ENCODE assay signal across 29 cellular contexts in the genomic region with DNA sequence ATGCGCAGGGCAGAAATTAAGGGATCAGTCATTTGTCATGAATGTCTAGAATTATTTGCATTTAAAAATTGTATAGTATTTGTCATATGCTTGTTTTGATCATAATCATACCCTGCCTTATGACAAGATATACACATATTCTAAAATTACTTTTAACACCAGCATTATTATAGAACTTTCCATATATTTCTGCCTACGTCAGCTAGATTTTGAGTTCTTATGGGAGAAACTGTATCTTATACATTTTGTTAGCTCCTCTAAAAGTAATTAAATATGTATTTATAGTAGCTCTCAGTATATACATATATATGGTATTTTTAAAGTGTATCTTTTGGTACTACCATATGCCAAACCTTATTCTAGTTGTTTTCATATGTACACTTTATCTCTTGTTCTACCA.
"Had no signal": no experiment of that assay in that cellular context is flagged by ENCODE, and none has a peak within 500 bp of the region (broad histone marks: within the 10 kb centered on the region; RNA-seq: fewer than 3 reads in every experiment).

No MANE protein-coding gene starts in this region.

- FAIRE-seq: endometrium, endothelial cell of umbilical vein, frontal cortex had no signal

- H3K79me2 ChIP-seq: hepatocyte had no signal

- H3K36me3 ChIP-seq: colonic mucosa, esophagus muscularis mucosa, esophagus squamous epithelium, gastrocnemius medialis, gastroesophageal sphincter, heart left ventricle, heart right ventricle had no signal

- H3K4me2 ChIP-seq: hepatocyte had no signal

- H3K9me3 Mint-ChIP-seq: endodermal cell had no signal

- DNase-seq: colonic mucosa; cortex of kidney; dermis blood vessel endothelial cell; dorsolateral prefrontal cortex; effector CD4-positive, alpha-beta T cell; effector CD8-positive, alpha-beta T cell; effector memory CD4-positive, alpha-beta T cell; effector memory CD8-positive, alpha-beta T cell; endodermal cell; erythroblast; esophagus squamous epithelium; foreskin fibroblast; foreskin keratinocyte; foreskin melanocyte; gastrocnemius medialis; glutamatergic neuron; head of caudate nucleus; heart left ventricle; heart right ventricle had no signal

- H3K27ac ChIP-seq: colonic mucosa, coronary artery, dorsolateral prefrontal cortex, epithelial cell of prostate, esophagus muscularis mucosa, esophagus squamous epithelium, foreskin keratinocyte, gastrocnemius medialis, gastroesophageal sphincter, heart left ventricle, heart right ventricle, hepatocyte had no signal

- H3K9me3 ChIP-seq: colonic mucosa, esophagus muscularis mucosa, esophagus squamous epithelium, gastrocnemius medialis had no signal

- H3K27me3 ChIP-seq: colonic mucosa, dorsolateral prefrontal cortex, esophagus muscularis mucosa, esophagus squamous epithelium, foreskin keratinocyte, gastrocnemius medialis, gastroesophageal sphincter, heart left ventricle, heart right ventricle, hepatocyte had no signal

- H3K4me1 ChIP-seq: colonic mucosa, esophagus muscularis mucosa, esophagus squamous epithelium, foreskin keratinocyte, gastrocnemius medialis, gastroesophageal sphincter, heart left ventricle, heart right ventricle had no signal

- H3K4me3 ChIP-seq: colonic mucosa, coronary artery, dorsolateral prefrontal cortex, esophagus muscularis mucosa, esophagus squamous epithelium, gastrocnemius medialis, gastroesophageal sphincter, heart left ventricle, heart right ventricle, hepatocyte had no signal

- H3K4me1 Mint-ChIP-seq: endodermal cell had no signal

- H2AFZ ChIP-seq: hepatocyte had no signal

- H3K4me3 Mint-ChIP-seq: dendritic cell treated with granulocyte-macrophage colony-stimulating factor and Interleukin-4, amounts not matched to agents 40 ng/mL and 50 ng/mL, for 4 days; effector memory CD8-positive, alpha-beta T cell; endodermal cell had no signal

- H3K27me3 Mint-ChIP-seq: dendritic cell treated with granulocyte-macrophage colony-stimulating factor and Interleukin-4, amounts not matched to agents 40 ng/mL and 50 ng/mL, for 4 days; effector memory CD8-positive, alpha-beta T cell had no signal

- ATAC-seq: effector memory CD8-positive, alpha-beta T cell; esophagus mucosa; foreskin keratinocyte; gastrocnemius medialis; gastroesophageal sphincter; heart left ventricle; heart right ventricle had no signal
